Comparison of ENCODE assay signal across 16 cellular contexts in the genomic region with DNA sequence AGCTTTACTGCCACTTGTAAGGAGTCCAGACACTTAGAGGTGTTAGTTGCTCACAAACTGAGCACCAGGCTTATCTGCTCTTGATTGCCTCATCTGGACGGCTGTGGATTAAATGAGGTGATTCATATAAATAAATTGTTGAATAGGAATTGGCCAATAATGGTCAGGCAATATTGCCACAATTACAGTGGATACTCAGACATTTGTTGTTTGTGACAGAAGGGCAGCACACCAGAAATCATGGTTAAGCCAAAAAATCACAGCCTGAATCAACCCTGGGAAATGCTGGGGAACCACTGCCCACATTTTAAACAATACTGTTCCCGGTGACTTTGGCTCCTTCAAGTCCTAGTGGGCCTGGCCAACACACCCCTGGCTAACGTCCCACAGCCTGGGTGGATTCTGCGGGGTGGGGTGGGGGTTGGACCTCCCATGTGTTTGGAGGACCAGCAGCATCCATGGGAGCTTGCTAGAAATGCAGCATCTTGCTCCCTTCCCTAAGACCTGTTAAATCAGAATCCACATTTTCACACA. TPM values are rescaled to one million over a fixed set of nuclear protein-coding genes. Genes with fewer than 3 reads are reported as not detected.
DNase-seq lines count a peak whose midpoint lies in the region; ATAC-seq and TF ChIP-seq lines count a peak whose summit lies in the region.
"Had no signal": no experiment of that assay in that cellular context is flagged by ENCODE, and none has a peak within 500 bp of the region (broad histone marks: within the 10 kb centered on the region; RNA-seq: fewer than 3 reads in every experiment).

No MANE protein-coding gene starts in this region.

- POLR2A ChIA-PET in CD4-positive, alpha-beta T cell (lab: Charles Lee) = no interaction called here

- intact Hi-C loops in CD4-positive, alpha-beta T cell (cut with DNase I, micrococcal nuclease) = no loop called here

- CTCF ChIA-PET in CD4-positive, alpha-beta T cell (lab: Charles Lee) = no interaction called here

- peaks cover under 1% of the 10 kb centered on the region for H3K4me1 Mint-ChIP-seq in CD4-positive, alpha-beta T cell (ENCODE audit: low read depth)
- no peaks in the 10 kb centered on the region for H3K4me1 Mint-ChIP-seq in chondrocyte (ENCODE audit: low read depth)
- peaks cover 10 to 32% (median 26%) of the 10 kb centered on the region in 3 donors for H3K4me1 Mint-ChIP-seq in naive B cell

- no peak for ATAC-seq in CD4-positive, alpha-beta T cell (ENCODE audit: poor library complexity)
- ATAC-seq in naive B cell (ENCODE audit: low read depth in 2 of 2) = no peak
- no peak for ATAC-seq in stimulated activated naive CD8-positive, alpha-beta T cell treated with anti-CD3 and anti-CD28 coated beads, Interleukin-15, Interleukin-2, amounts not matched to agents 100 U/mL and 50 U/mL, for 24 hours
- ATAC-seq: activated naive CD8-positive, alpha-beta T cell treated with anti-CD3 and anti-CD28 coated beads, Interleukin-2, amount 50 U/mL, for 24 hours had no signal

- peaks cover 34% of the 10 kb centered on the region for H3K36me3 Mint-ChIP-seq in CD4-positive, alpha-beta T cell (ENCODE audit: low read depth)
- H3K36me3 Mint-ChIP-seq in chondrocyte (ENCODE audit: low read depth) = peaks cover 4% of the 10 kb centered on the region
- H3K36me3 Mint-ChIP-seq in naive B cell = peaks cover 6 to 12% of the 10 kb centered on the region in 2 donors

- peak overlapping the region; percentile 46 for H3K27ac Mint-ChIP-seq in CD4-positive, alpha-beta T cell
- H3K27ac Mint-ChIP-seq in chondrocyte (ENCODE audit: unreplicated experiment) (no peak overlapping the region), naive B cell (peak overlapping the region in 5 of 6 donors; percentile 63 to 89 (median 74))
- H3K27ac Mint-ChIP-seq: activated naive CD8-positive, alpha-beta T cell treated with anti-CD3 and anti-CD28 coated beads, Interleukin-2, amount 50 U/mL, for 24 hours had no signal

- no peak overlapping the region for H3K4me3 ChIP-seq in MG63
- H3K4me3 ChIP-seq: transverse colon had no signal

- no peaks in the 10 kb centered on the region; the same call in 1 of the 2 replicates for H3K36me3 ChIP-seq in MG63
- H3K36me3 ChIP-seq: transverse colon had no signal

- no peak overlapping the region for H3K27ac ChIP-seq in CD4-positive, alpha-beta T cell (ENCODE audit: low read depth, low read length)
- H3K27ac ChIP-seq: C4-2B had no signal

- no peak overlapping the region for H3K4me3 Mint-ChIP-seq in CD4-positive, alpha-beta T cell
- no peak overlapping the region for H3K4me3 Mint-ChIP-seq in chondrocyte (ENCODE audit: unreplicated experiment)
- peak overlapping the region in 1 of 8 donors; percentile 36 for H3K4me3 Mint-ChIP-seq in naive B cell
- H3K4me3 Mint-ChIP-seq: activated naive CD8-positive, alpha-beta T cell treated with anti-CD3 and anti-CD28 coated beads, Interleukin-2, amount 50 U/mL, for 24 hours had no signal

- no peak for TF ChIP-seq CTCF in CD4-positive, alpha-beta T cell (IDR thresholded peaks at IDR 0.05)
- TF ChIP-seq CTCF in chondrocyte (IDR thresholded peaks at IDR 0.05) = no peak

- no peaks in the 10 kb centered on the region for H3K9me3 Mint-ChIP-seq in CD4-positive, alpha-beta T cell
- H3K9me3 Mint-ChIP-seq in chondrocyte (ENCODE audit: low read depth) (no peaks in the 10 kb centered on the region), naive B cell (no peaks in the 10 kb centered on the region)
- H3K9me3 Mint-ChIP-seq: activated naive CD8-positive, alpha-beta T cell treated with anti-CD3 and anti-CD28 coated beads, Interleukin-2, amount 50 U/mL, for 24 hours had no signal

- no peak for DNase-seq in CD4-positive, alpha-beta T cell
- peak; percentile 61 for DNase-seq in MG63
- DNase-seq in chondrocyte (ENCODE audit: low spot score) = peak; percentile 35
- DNase-seq in naive B cell = no peak
- DNase-seq in iPS-NIHi7 (ENCODE audit: extremely low spot score) = no peak
- no peak for DNase-seq in stimulated activated naive CD8-positive, alpha-beta T cell treated with anti-CD3 and anti-CD28 coated beads, Interleukin-15, Interleukin-2, amounts not matched to agents 100 U/mL and 50 U/mL, for 24 hours
- DNase-seq in activated gamma-delta T cell (lab: John Stamatoyannopoulos, UW) = no peak
- DNase-seq in NCI-H524 treated with DMSO at 0.1 percent for 48 hours (lab: John Stamatoyannopoulos, UW) = no peak
- DNase-seq: activated naive CD8-positive, alpha-beta T cell treated with anti-CD3 and anti-CD28 coated beads, Interleukin-2, amount 50 U/mL, for 24 hours; EL; glutamatergic neuron; islet precursor cell; NCI-H1048; SK-N-SH; transverse colon had no signal

- H3K9me3 ChIP-seq in CD4-positive, alpha-beta T cell (ENCODE audit: control insufficient read depth, low read length) = no peaks in the 10 kb centered on the region
- H3K9me3 ChIP-seq in MG63 = no peaks in the 10 kb centered on the region
- H3K9me3 ChIP-seq: SK-N-SH, transverse colon had no signal

- H3K27me3 Mint-ChIP-seq in CD4-positive, alpha-beta T cell = no peaks in the 10 kb centered on the region
- no peaks in the 10 kb centered on the region for H3K27me3 Mint-ChIP-seq in chondrocyte (ENCODE audit: low read depth)
- H3K27me3 Mint-ChIP-seq in naive B cell = no peaks in the 10 kb centered on the region
- H3K27me3 Mint-ChIP-seq: activated naive CD8-positive, alpha-beta T cell treated with anti-CD3 and anti-CD28 coated beads, Interleukin-2, amount 50 U/mL, for 24 hours had no signal

- no peaks in the 10 kb centered on the region for H3K27me3 ChIP-seq in CD4-positive, alpha-beta T cell (ENCODE audit: control insufficient read depth, insufficient read depth, low read length)
- no peaks in the 10 kb centered on the region for H3K27me3 ChIP-seq in MG63
- H3K27me3 ChIP-seq: transverse colon had no signal

RNA-seq across cellular contexts. Expression of gene SPDEF, which starts 29.4 kb away (rescaled TPM):
- under 1 TPM; 0.17 to 0.36 TPM for total RNA-seq in CD4-positive, alpha-beta T cell
- total RNA-seq in MG63 (2014; rRNA removed; shearing (Covaris generic); ENCODE audit: low replicate concordance) = not detected in 2 replicates
- total RNA-seq in chondrocyte = 0.10 TPM in 1 of 3 replicates, not detected in the others
- not detected for polyA plus RNA-seq in naive B cell (ENCODE audit: low read depth in 6 of 6)

Comparison
In these comparisons a context has a peak if more than half of its experiments do, and no peak if none do; other contexts are left out.
1. DNase-seq: peak in MG63 (single experiment) and chondrocyte (single experiment); none in CD4-positive, alpha-beta T cell (0 of 10), naive B cell (single experiment), iPS-NIHi7 (single experiment), stimulated activated naive CD8-positive, alpha-beta T cell treated with anti-CD3 and anti-CD28 coated beads, Interleukin-15, Interleukin-2, amounts not matched to agents 100 U/mL and 50 U/mL, for 24 hours (single experiment), activated gamma-delta T cell (single experiment) and NCI-H524 treated with DMSO at 0.1 percent for 48 hours (single experiment).